29 cellular contexts compared by ENCODE assay signal in genomic region chr2:5150871-5151270, GRCh38.
"Had no signal": no experiment of that assay in that cellular context is flagged by ENCODE, and none has a peak within 500 bp of the region (broad histone marks: within the 10 kb centered on the region; RNA-seq: fewer than 3 reads in every experiment).

No MANE protein-coding gene starts in this region.

- DNase-seq: stimulated activated CD4-positive, alpha-beta T cell treated with anti-CD3 and anti-CD28 coated beads, Interleukin-2, amount 100 ng/mL, for 48 hours; stimulated activated CD4-positive, alpha-beta T cell treated with anti-CD3 and anti-CD28 coated beads, Interleukin-4, amount 100 ng/mL, for 1 hour; stimulated activated CD4-positive, alpha-beta T cell treated with anti-CD3 and anti-CD28 coated beads, Interleukin-4, amount 100 ng/mL, for 24 hours; stimulated activated CD4-positive, alpha-beta T cell treated with anti-CD3 and anti-CD28 coated beads, Interleukin-4, amount 100 ng/mL, for 4 hours; stimulated activated CD8-positive, alpha-beta memory T cell treated with anti-CD3 and anti-CD28 coated beads, Interleukin-4, amount 100 ng/mL, for 48 hours; stimulated activated naive B cell treated with anti-CD40 and anti-IgM and Interleukin-4, amounts not matched to agents 10 μg/mL and 1 μg/mL and 100 μg/mL, for 72 hours; stimulated activated naive CD4-positive, alpha-beta T cell; stimulated activated naive CD4-positive, alpha-beta T cell treated with Interleukin-2 at 50 U/mL for 16 hours; stimulated activated naive CD8-positive, alpha-beta T cell treated with anti-CD3 and anti-CD28 coated beads, Interleukin-15, amount 100 ng/mL, for 72 hours; stimulated activated naive CD8-positive, alpha-beta T cell treated with anti-CD3 and anti-CD28 coated beads, Interleukin-15, Interleukin-2, amounts not matched to agents 100 U/mL and 50 U/mL, for 24 hours; stomach; substantia nigra; testis; thyroid gland; tibial artery; transverse colon; trophoblast cell; upper lobe of left lung; upper lobe of right lung; uterus had no signal

- FAIRE-seq: urothelium cell line had no signal

- H3K4me1 ChIP-seq: stomach, suprapubic skin, testis, thyroid gland, tibial artery, tibial nerve, transverse colon, upper lobe of left lung, upper lobe of right lung, uterus, vagina had no signal

- ATAC-seq: stimulated activated effector memory CD8-positive, alpha-beta T cell treated with anti-CD3 and anti-CD28 coated beads, Interleukin-12 subunit alpha, Interleukin-12 subunit beta, amount 100 ng/mL, for 72 hours; stimulated activated memory B cell treated with anti-CD40 and anti-IgM and Interleukin-4, amounts not matched to agents 10 μg/mL and 1 μg/mL and 100 μg/mL, for 72 hours; stimulated activated naive B cell treated with anti-CD40 and anti-IgM and Interleukin-4, amounts not matched to agents 10 μg/mL and 1 μg/mL and 100 μg/mL, for 72 hours; stimulated activated naive CD8-positive, alpha-beta T cell treated with anti-CD3 and anti-CD28 coated beads, Interleukin-15, amount 100 ng/mL, for 72 hours; stimulated activated naive CD8-positive, alpha-beta T cell treated with anti-CD3 and anti-CD28 coated beads, Interleukin-15, Interleukin-2, amounts not matched to agents 100 U/mL and 50 U/mL, for 24 hours; upper lobe of right lung had no signal

- H3K36me3 ChIP-seq: stomach, suprapubic skin, thoracic aorta, thyroid gland, tibial artery, tibial nerve, transverse colon, upper lobe of left lung, upper lobe of right lung, uterus, vagina had no signal

- H3K27ac Mint-ChIP-seq: stimulated activated effector memory CD8-positive, alpha-beta T cell treated with anti-CD3 and anti-CD28 coated beads, Interleukin-12 subunit alpha, Interleukin-12 subunit beta, amount 100 ng/mL, for 72 hours; stimulated activated memory B cell treated with anti-CD40 and anti-IgM and Interleukin-4, amounts not matched to agents 10 μg/mL and 1 μg/mL and 100 μg/mL, for 72 hours; stimulated activated naive B cell treated with anti-CD40 and anti-IgM and Interleukin-4, amounts not matched to agents 10 μg/mL and 1 μg/mL and 100 μg/mL, for 72 hours; stimulated activated naive CD8-positive, alpha-beta T cell treated with anti-CD3 and anti-CD28 coated beads, Interleukin-15, amount 100 ng/mL, for 72 hours; stimulated activated naive CD8-positive, alpha-beta T cell treated with anti-CD3 and anti-CD28 coated beads, Interleukin-15, Interleukin-2, amounts not matched to agents 100 ng/mL and 50 ng/mL, for 24 hours; type B pancreatic cell had no signal

- H3K36me3 Mint-ChIP-seq: stimulated activated effector memory CD8-positive, alpha-beta T cell treated with anti-CD3 and anti-CD28 coated beads, Interleukin-12 subunit alpha, Interleukin-12 subunit beta, amount 100 ng/mL, for 72 hours; stimulated activated memory B cell treated with anti-CD40 and anti-IgM and Interleukin-4, amounts not matched to agents 10 μg/mL and 1 μg/mL and 100 μg/mL, for 72 hours; stimulated activated naive B cell treated with anti-CD40 and anti-IgM and Interleukin-4, amounts not matched to agents 10 μg/mL and 1 μg/mL and 100 μg/mL, for 72 hours; type B pancreatic cell had no signal

- H3K9me3 ChIP-seq: testis, thoracic aorta, thyroid gland, tibial artery, upper lobe of right lung, uterus, vagina had no signal

- H3K4me3 ChIP-seq: stomach, suprapubic skin, testis, thoracic aorta, thyroid gland, tibial artery, tibial nerve, transverse colon, upper lobe of left lung, upper lobe of right lung, uterus, vagina had no signal

- H3K27me3 Mint-ChIP-seq: stimulated activated memory B cell treated with anti-CD40 and anti-IgM and Interleukin-4, amounts not matched to agents 10 μg/mL and 1 μg/mL and 100 μg/mL, for 72 hours; stimulated activated naive B cell treated with anti-CD40 and anti-IgM and Interleukin-4, amounts not matched to agents 10 μg/mL and 1 μg/mL and 100 μg/mL, for 72 hours; stimulated activated naive CD8-positive, alpha-beta T cell treated with anti-CD3 and anti-CD28 coated beads, Interleukin-15, amount 100 ng/mL, for 72 hours; stimulated activated naive CD8-positive, alpha-beta T cell treated with anti-CD3 and anti-CD28 coated beads, Interleukin-15, Interleukin-2, amounts not matched to agents 100 ng/mL and 50 ng/mL, for 24 hours; type B pancreatic cell had no signal

- H3K27me3 ChIP-seq: stomach, suprapubic skin, testis, thyroid gland, tibial artery, tibial nerve, transverse colon, upper lobe of left lung, upper lobe of right lung, uterus, vagina had no signal

- H3K27ac ChIP-seq: stomach, suprapubic skin, testis, thoracic aorta, thyroid gland, tibial artery, tibial nerve, transverse colon, upper lobe of left lung, upper lobe of right lung, uterus, vagina had no signal

- H3K4me1 Mint-ChIP-seq: stimulated activated effector memory CD8-positive, alpha-beta T cell treated with anti-CD3 and anti-CD28 coated beads, Interleukin-12 subunit alpha, Interleukin-12 subunit beta, amount 100 ng/mL, for 72 hours; stimulated activated memory B cell treated with anti-CD40 and anti-IgM and Interleukin-4, amounts not matched to agents 10 μg/mL and 1 μg/mL and 100 μg/mL, for 72 hours; stimulated activated naive B cell treated with anti-CD40 and anti-IgM and Interleukin-4, amounts not matched to agents 10 μg/mL and 1 μg/mL and 100 μg/mL, for 72 hours; stimulated activated naive CD8-positive, alpha-beta T cell treated with anti-CD3 and anti-CD28 coated beads, Interleukin-15, amount 100 ng/mL, for 72 hours had no signal

- H3K4me3 Mint-ChIP-seq: stimulated activated effector memory CD8-positive, alpha-beta T cell treated with anti-CD3 and anti-CD28 coated beads, Interleukin-12 subunit alpha, Interleukin-12 subunit beta, amount 100 ng/mL, for 72 hours; stimulated activated memory B cell treated with anti-CD40 and anti-IgM and Interleukin-4, amounts not matched to agents 10 μg/mL and 1 μg/mL and 100 μg/mL, for 72 hours; stimulated activated naive B cell treated with anti-CD40 and anti-IgM and Interleukin-4, amounts not matched to agents 10 μg/mL and 1 μg/mL and 100 μg/mL, for 72 hours; stimulated activated naive CD8-positive, alpha-beta T cell treated with anti-CD3 and anti-CD28 coated beads, Interleukin-15, amount 100 ng/mL, for 72 hours; stimulated activated naive CD8-positive, alpha-beta T cell treated with anti-CD3 and anti-CD28 coated beads, Interleukin-15, Interleukin-2, amounts not matched to agents 100 ng/mL and 50 ng/mL, for 24 hours; type B pancreatic cell had no signal
